Comparison of ENCODE assay signal across 18 cellular contexts in the genomic region with DNA sequence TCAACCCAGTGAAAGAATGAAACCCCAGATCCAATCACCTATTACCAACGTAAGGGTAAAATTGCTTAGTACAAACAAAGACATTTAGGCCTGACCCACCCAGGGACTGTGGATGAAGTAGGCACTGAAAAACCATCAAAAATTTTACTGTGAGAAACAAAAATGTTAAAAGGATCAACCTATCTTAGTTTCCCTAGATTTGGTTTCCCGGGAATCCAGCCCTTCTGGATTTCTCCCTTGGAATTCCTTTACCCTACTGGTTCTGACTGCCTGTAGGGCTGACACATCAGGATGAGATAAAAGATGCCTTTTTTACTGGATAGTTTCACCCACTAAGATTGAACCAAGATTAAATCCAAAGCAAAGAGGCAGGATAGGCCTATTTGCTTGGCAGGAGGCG.
A peak's percentile ranks its signal among the peaks of the same experiment; 100 is the strongest.
DNase-seq lines count a peak whose midpoint lies in the region; ATAC-seq, FAIRE-seq and TF ChIP-seq lines count a peak whose summit lies in the region.
"Had no signal": no experiment of that assay in that cellular context is flagged by ENCODE, and none has a peak within 500 bp of the region (broad histone marks: within the 10 kb centered on the region; RNA-seq: fewer than 3 reads in every experiment).

No MANE protein-coding gene starts in this region.

- H3K4me3 Mint-ChIP-seq in WTC11 (no peak overlapping the region), mesothelial cell of epicardium (no peak overlapping the region)
- no peak overlapping the region for H3K4me3 Mint-ChIP-seq in activated CD8-positive, alpha-beta memory T cell treated with anti-CD3 and anti-CD28 coated beads, Interleukin-2, amount 10 ng/mL, durations not matched to agents 7 days and 5 days
- H3K4me3 Mint-ChIP-seq: CD14-positive monocyte; CD4-positive, alpha-beta memory T cell; H9 had no signal

- no peaks in the 10 kb centered on the region for H3K9me3 Mint-ChIP-seq in WTC11
- no peaks in the 10 kb centered on the region for H3K9me3 Mint-ChIP-seq in mesothelial cell of epicardium
- H3K9me3 Mint-ChIP-seq in activated CD8-positive, alpha-beta memory T cell treated with anti-CD3 and anti-CD28 coated beads, Interleukin-2, amount 10 ng/mL, durations not matched to agents 7 days and 5 days (ENCODE audit: low read depth): no peaks in the 10 kb centered on the region
- H3K9me3 Mint-ChIP-seq: CD14-positive monocyte; CD4-positive, alpha-beta memory T cell; H9 had no signal

- no peak for DNase-seq in GM12892 (ENCODE audit: insufficient read length)
- no peak for DNase-seq in WTC11 (ENCODE audit: low spot score)
- no peak for DNase-seq in mesothelial cell of epicardium (ENCODE audit: low spot score in 2 of 2, unreplicated experiment in 2 of 2)
- DNase-seq in activated CD8-positive, alpha-beta memory T cell treated with anti-CD3 and anti-CD28 coated beads, Interleukin-2, amount 10 ng/mL, durations not matched to agents 7 days and 5 days: no peak
- DNase-seq in NCI-H510A treated with DMSO at 0.1 percent for 48 hours (lab: John Stamatoyannopoulos, UW): no peak
- no peak for DNase-seq in NCI-H2227 (lab: John Stamatoyannopoulos, UW; ENCODE audit: unreplicated experiment)
- DNase-seq: AML-193; CD4-positive, alpha-beta memory T cell; DMS153; DMS79; H9; IMR-90 had no signal

- peak; percentile 21 for FAIRE-seq in GM12892 (lab: Jason Lieb, UNC)
- FAIRE-seq: A549, GM12891, HTR-8/SVneo, K562 had no signal

- no peak for TF ChIP-seq CTCF in WTC11 (IDR thresholded peaks at IDR 0.05)
- TF ChIP-seq CTCF in mesothelial cell of epicardium (IDR thresholded peaks at IDR 0.05; ENCODE audit: unreplicated experiment): no peak

- ATAC-seq in WTC11: no peak
- no peak for ATAC-seq in activated CD8-positive, alpha-beta memory T cell treated with anti-CD3 and anti-CD28 coated beads, Interleukin-2, amount 10 ng/mL, durations not matched to agents 7 days and 5 days
- no peak for ATAC-seq in GM21723 (IDR thresholded peaks at IDR 0.05; ENCODE audit: unreplicated experiment)
- ATAC-seq: K562 had no signal

- CTCF ChIA-PET in WTC11 (lab: Charles Lee): no interaction called here
- CTCF ChIA-PET in activated CD8-positive, alpha-beta memory T cell treated with anti-CD3 and anti-CD28 coated beads, Interleukin-2, amount 10 ng/mL, durations not matched to agents 7 days and 5 days (lab: Charles Lee): no interaction called here

- H3K4me1 Mint-ChIP-seq in WTC11 (peaks cover 20% of the 10 kb centered on the region), mesothelial cell of epicardium (peaks cover 10% of the 10 kb centered on the region)
- H3K4me1 Mint-ChIP-seq in activated CD8-positive, alpha-beta memory T cell treated with anti-CD3 and anti-CD28 coated beads, Interleukin-2, amount 10 ng/mL, durations not matched to agents 7 days and 5 days: no peaks in the 10 kb centered on the region
- H3K4me1 Mint-ChIP-seq: CD14-positive monocyte had no signal

- POLR2A ChIA-PET in WTC11 (lab: Charles Lee): no interaction called here

- H3K27ac Mint-ChIP-seq in WTC11: peak overlapping the region; percentile 37; the same call in 1 of the 2 replicates
- peak overlapping the region; percentile 23 for H3K27ac Mint-ChIP-seq in mesothelial cell of epicardium
- H3K27ac Mint-ChIP-seq in activated CD8-positive, alpha-beta memory T cell treated with anti-CD3 and anti-CD28 coated beads, Interleukin-2, amount 10 ng/mL, durations not matched to agents 7 days and 5 days: no peak overlapping the region
- H3K27ac Mint-ChIP-seq: CD14-positive monocyte had no signal

- H3K27me3 Mint-ChIP-seq in WTC11 (ENCODE audit: low read depth): no peaks in the 10 kb centered on the region
- H3K27me3 Mint-ChIP-seq in mesothelial cell of epicardium (ENCODE audit: low read depth): no peaks in the 10 kb centered on the region
- no peaks in the 10 kb centered on the region for H3K27me3 Mint-ChIP-seq in activated CD8-positive, alpha-beta memory T cell treated with anti-CD3 and anti-CD28 coated beads, Interleukin-2, amount 10 ng/mL, durations not matched to agents 7 days and 5 days
- H3K27me3 Mint-ChIP-seq: CD4-positive, alpha-beta memory T cell had no signal

- no peak for TF ChIP-seq POLR2A in GM12892 (IDR thresholded peaks at IDR 0.05; ENCODE audit: low read depth, low read length)

- H3K36me3 Mint-ChIP-seq in WTC11 (no peaks in the 10 kb centered on the region), mesothelial cell of epicardium (peaks cover 12% of the 10 kb centered on the region)
- H3K36me3 Mint-ChIP-seq in activated CD8-positive, alpha-beta memory T cell treated with anti-CD3 and anti-CD28 coated beads, Interleukin-2, amount 10 ng/mL, durations not matched to agents 7 days and 5 days: peaks cover 10% of the 10 kb centered on the region

TF ChIP-seq in WTC11, 78 proteins besides CTCF, POLR2A, EP300 and RAD21 (continues in another document):
- TF ChIP-seq ZNF416 (CRISPR knock-in tag; IDR thresholded peaks at IDR 0.05): no peak
- TF ChIP-seq PRRX2 (CRISPR knock-in tag; IDR thresholded peaks at IDR 0.05): no peak
- TF ChIP-seq, protein P1, sequence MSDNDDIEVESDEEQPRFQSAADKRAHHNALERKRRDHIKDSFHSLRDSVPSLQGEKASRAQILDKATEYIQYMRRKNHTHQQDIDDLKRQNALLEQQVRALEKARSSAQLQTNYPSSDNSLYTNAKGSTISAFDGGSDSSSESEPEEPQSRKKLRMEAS (CRISPR knock-in tag; IDR thresholded peaks at IDR 0.05): no peak
- TF ChIP-seq, protein P2, sequence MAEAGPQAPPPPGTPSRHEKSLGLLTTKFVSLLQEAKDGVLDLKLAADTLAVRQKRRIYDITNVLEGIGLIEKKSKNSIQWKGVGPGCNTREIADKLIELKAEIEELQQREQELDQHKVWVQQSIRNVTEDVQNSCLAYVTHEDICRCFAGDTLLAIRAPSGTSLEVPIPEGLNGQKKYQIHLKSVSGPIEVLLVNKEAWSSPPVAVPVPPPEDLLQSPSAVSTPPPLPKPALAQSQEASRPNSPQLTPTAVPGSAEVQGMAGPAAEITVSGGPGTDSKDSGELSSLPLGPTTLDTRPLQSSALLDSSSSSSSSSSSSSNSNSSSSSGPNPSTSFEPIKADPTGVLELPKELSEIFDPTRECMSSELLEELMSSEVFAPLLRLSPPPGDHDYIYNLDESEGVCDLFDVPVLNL (CRISPR knock-in tag; IDR thresholded peaks at IDR 0.05; ENCODE audit: borderline replicate concordance, low read depth): no peak
- TF ChIP-seq, protein P3, sequence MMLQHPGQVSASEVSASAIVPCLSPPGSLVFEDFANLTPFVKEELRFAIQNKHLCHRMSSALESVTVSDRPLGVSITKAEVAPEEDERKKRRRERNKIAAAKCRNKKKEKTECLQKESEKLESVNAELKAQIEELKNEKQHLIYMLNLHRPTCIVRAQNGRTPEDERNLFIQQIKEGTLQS (CRISPR knock-in tag; conservative IDR thresholded peaks at IDR 0.05): no peak
- TF ChIP-seq NFE2L1 (CRISPR knock-in tag; IDR thresholded peaks at IDR 0.05): no peak
- TF ChIP-seq, protein P4, sequence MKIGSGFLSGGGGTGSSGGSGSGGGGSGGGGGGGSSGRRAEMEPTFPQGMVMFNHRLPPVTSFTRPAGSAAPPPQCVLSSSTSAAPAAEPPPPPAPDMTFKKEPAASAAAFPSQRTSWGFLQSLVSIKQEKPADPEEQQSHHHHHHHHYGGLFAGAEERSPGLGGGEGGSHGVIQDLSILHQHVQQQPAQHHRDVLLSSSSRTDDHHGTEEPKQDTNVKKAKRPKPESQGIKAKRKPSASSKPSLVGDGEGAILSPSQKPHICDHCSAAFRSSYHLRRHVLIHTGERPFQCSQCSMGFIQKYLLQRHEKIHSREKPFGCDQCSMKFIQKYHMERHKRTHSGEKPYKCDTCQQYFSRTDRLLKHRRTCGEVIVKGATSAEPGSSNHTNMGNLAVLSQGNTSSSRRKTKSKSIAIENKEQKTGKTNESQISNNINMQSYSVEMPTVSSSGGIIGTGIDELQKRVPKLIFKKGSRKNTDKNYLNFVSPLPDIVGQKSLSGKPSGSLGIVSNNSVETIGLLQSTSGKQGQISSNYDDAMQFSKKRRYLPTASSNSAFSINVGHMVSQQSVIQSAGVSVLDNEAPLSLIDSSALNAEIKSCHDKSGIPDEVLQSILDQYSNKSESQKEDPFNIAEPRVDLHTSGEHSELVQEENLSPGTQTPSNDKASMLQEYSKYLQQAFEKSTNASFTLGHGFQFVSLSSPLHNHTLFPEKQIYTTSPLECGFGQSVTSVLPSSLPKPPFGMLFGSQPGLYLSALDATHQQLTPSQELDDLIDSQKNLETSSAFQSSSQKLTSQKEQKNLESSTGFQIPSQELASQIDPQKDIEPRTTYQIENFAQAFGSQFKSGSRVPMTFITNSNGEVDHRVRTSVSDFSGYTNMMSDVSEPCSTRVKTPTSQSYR (CRISPR knock-in tag; IDR thresholded peaks at IDR 0.05): no peak
- TF ChIP-seq, protein P5, sequence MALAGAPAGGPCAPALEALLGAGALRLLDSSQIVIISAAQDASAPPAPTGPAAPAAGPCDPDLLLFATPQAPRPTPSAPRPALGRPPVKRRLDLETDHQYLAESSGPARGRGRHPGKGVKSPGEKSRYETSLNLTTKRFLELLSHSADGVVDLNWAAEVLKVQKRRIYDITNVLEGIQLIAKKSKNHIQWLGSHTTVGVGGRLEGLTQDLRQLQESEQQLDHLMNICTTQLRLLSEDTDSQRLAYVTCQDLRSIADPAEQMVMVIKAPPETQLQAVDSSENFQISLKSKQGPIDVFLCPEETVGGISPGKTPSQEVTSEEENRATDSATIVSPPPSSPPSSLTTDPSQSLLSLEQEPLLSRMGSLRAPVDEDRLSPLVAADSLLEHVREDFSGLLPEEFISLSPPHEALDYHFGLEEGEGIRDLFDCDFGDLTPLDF (CRISPR knock-in tag; IDR thresholded peaks at IDR 0.05): no peak
- no peak for TF ChIP-seq ATF1 (CRISPR knock-in tag; IDR thresholded peaks at IDR 0.05)
